17 cellular contexts compared by ENCODE assay signal in genomic region chr3:186290791-186291190, GRCh38.
DNase-seq lines count a peak whose midpoint lies in the region; ATAC-seq, FAIRE-seq and TF ChIP-seq lines count a peak whose summit lies in the region.
"Had no signal": no experiment of that assay in that cellular context is flagged by ENCODE, and none has a peak within 500 bp of the region (broad histone marks: within the 10 kb centered on the region; RNA-seq: fewer than 3 reads in every experiment).

No MANE protein-coding gene starts in this region.

- H3K9ac ChIP-seq in astrocyte (ENCODE audit: low read length): no peak overlapping the region
- no peak overlapping the region for H3K9ac ChIP-seq in smooth muscle cell (ENCODE audit: low read depth)

- TF ChIP-seq CTCF in astrocyte (IDR thresholded peaks at IDR 0.05; ENCODE audit: insufficient read depth, low read depth, low read length) (no peak), smooth muscle cell (IDR thresholded peaks at IDR 0.05; ENCODE audit: borderline replicate concordance, insufficient read depth, poor library complexity, severe bottlenecking) (no peak)

- 88% methylated on average over 2 of the region's 2 CpGs for WGBS in smooth muscle cell (ENCODE audit: low lambda C conversion rate)

- H3K27ac ChIP-seq in astrocyte (ENCODE audit: low read depth, low read length): no peak overlapping the region
- no peak overlapping the region for H3K27ac ChIP-seq in smooth muscle cell (ENCODE audit: low read depth)

- DNase-seq in EL: peak; percentile 11
- peak; percentile 53 for DNase-seq in astrocyte (ENCODE audit: low read depth)
- DNase-seq in iris pigment epithelial cell (ENCODE audit: low read depth): peak; percentile 18
- no peak for DNase-seq in activated CD8-positive, alpha-beta memory T cell treated with anti-CD3 and anti-CD28 coated beads for 24 hours
- DNase-seq in smooth muscle cell (lab: John Stamatoyannopoulos, UW; ENCODE audit: unreplicated experiment): no peak
- no peak for DNase-seq in left colon
- DNase-seq in dermis blood vessel endothelial cell: no peak
- DNase-seq: ACHN; C1 segment of cervical spinal cord; Calu3; CD4-positive, alpha-beta T cell; DMS 273 treated with DMSO at 0.1 percent for 48 hours; GOT3; H9 had no signal

- H3K4me2 ChIP-seq in astrocyte (ENCODE audit: low read length) (no peak overlapping the region), smooth muscle cell (no peak overlapping the region)

- H3F3A ChIP-seq in smooth muscle cell (ENCODE audit: low read depth): no peaks in the 10 kb centered on the region

- H3K9me3 ChIP-seq in astrocyte (ENCODE audit: insufficient read depth, low read depth, low read length) (no peaks in the 10 kb centered on the region), smooth muscle cell (replicated peaks; ENCODE audit: low read depth) (no peaks in the 10 kb centered on the region)

- H3K79me2 ChIP-seq in astrocyte (ENCODE audit: insufficient read depth, low read length): no peaks in the 10 kb centered on the region
- no peaks in the 10 kb centered on the region for H3K79me2 ChIP-seq in smooth muscle cell (ENCODE audit: low read depth)

- H3K27me3 ChIP-seq in astrocyte (ENCODE audit: insufficient read depth, low read length) (no peaks in the 10 kb centered on the region), smooth muscle cell (ENCODE audit: low read depth) (no peaks in the 10 kb centered on the region)

- H3K27ac Mint-ChIP-seq in astrocyte (ENCODE audit: unreplicated experiment): no peak overlapping the region
- H3K27ac Mint-ChIP-seq: B cell; CD4-positive, alpha-beta T cell; H9; IgD-negative memory B cell had no signal

- intact Hi-C loops in left colon (cut with DNase I, micrococcal nuclease): no loop called here

- no peak overlapping the region for H3K4me3 ChIP-seq in astrocyte (ENCODE audit: insufficient read depth, low read depth, low read length)
- H3K4me3 ChIP-seq in smooth muscle cell: no peak overlapping the region

- H3K36me3 ChIP-seq in astrocyte (ENCODE audit: insufficient read depth, low read length) (no peaks in the 10 kb centered on the region), smooth muscle cell (ENCODE audit: low read depth) (no peaks in the 10 kb centered on the region)

- H3K27me3 Mint-ChIP-seq in astrocyte (ENCODE audit: low read depth, unreplicated experiment): peaks cover 8% of the 10 kb centered on the region
- H3K27me3 Mint-ChIP-seq: B cell, IgD-negative memory B cell had no signal

- H3K4me1 Mint-ChIP-seq in astrocyte (ENCODE audit: low read depth, unreplicated experiment): peaks cover 7% of the 10 kb centered on the region
- H3K4me1 Mint-ChIP-seq: B cell, IgD-negative memory B cell had no signal

- H3K9me3 Mint-ChIP-seq in astrocyte (ENCODE audit: unreplicated experiment): peaks cover 2% of the 10 kb centered on the region
- H3K9me3 Mint-ChIP-seq: CD4-positive, alpha-beta T cell; H9; IgD-negative memory B cell had no signal

- H4K20me1 ChIP-seq in astrocyte (ENCODE audit: insufficient read depth, low read length): no peaks in the 10 kb centered on the region
- H4K20me1 ChIP-seq in smooth muscle cell (ENCODE audit: low read depth): no peaks in the 10 kb centered on the region

- FAIRE-seq in astrocyte (lab: Jason Lieb, UNC): no peak
- FAIRE-seq: G401.6 had no signal

- H2AFZ ChIP-seq in astrocyte (ENCODE audit: low read depth, low read length) (no peak overlapping the region), smooth muscle cell (ENCODE audit: low read depth) (no peak overlapping the region)

- H3K4me3 Mint-ChIP-seq in astrocyte (ENCODE audit: unreplicated experiment): no peak overlapping the region
- H3K4me3 Mint-ChIP-seq: B cell; CD4-positive, alpha-beta T cell; H9; IgD-negative memory B cell had no signal

- no peaks in the 10 kb centered on the region for H3K36me3 Mint-ChIP-seq in astrocyte (ENCODE audit: low read depth, unreplicated experiment)
- H3K36me3 Mint-ChIP-seq: IgD-negative memory B cell had no signal

- H3K4me1 ChIP-seq in astrocyte (ENCODE audit: insufficient read depth, low read length) (peaks cover 24% of the 10 kb centered on the region), smooth muscle cell (ENCODE audit: low read depth) (no peaks in the 10 kb centered on the region)

- ATAC-seq in left colon: no peak

Comparison
In these comparisons a context has a peak if more than half of its experiments do, and no peak if none do; other contexts are left out.
1. DNase-seq: peak in EL (single experiment), astrocyte (single experiment) and iris pigment epithelial cell (single experiment); none in activated CD8-positive, alpha-beta memory T cell treated with anti-CD3 and anti-CD28 coated beads for 24 hours (single experiment), smooth muscle cell (single experiment), left colon (0 of 2) and dermis blood vessel endothelial cell (single experiment).